1 cellular context compared by ENCODE assay signal in genomic region chr7:139531094-139531493, GRCh38.
TF ChIP-seq lines count a peak whose summit lies in the region.

No MANE protein-coding gene starts in this region.

TF ChIP-seq in K562, 482 proteins besides CTCF, POLR2A, EP300 and RAD21 (continued from another document):
- TF ChIP-seq, protein P1, sequence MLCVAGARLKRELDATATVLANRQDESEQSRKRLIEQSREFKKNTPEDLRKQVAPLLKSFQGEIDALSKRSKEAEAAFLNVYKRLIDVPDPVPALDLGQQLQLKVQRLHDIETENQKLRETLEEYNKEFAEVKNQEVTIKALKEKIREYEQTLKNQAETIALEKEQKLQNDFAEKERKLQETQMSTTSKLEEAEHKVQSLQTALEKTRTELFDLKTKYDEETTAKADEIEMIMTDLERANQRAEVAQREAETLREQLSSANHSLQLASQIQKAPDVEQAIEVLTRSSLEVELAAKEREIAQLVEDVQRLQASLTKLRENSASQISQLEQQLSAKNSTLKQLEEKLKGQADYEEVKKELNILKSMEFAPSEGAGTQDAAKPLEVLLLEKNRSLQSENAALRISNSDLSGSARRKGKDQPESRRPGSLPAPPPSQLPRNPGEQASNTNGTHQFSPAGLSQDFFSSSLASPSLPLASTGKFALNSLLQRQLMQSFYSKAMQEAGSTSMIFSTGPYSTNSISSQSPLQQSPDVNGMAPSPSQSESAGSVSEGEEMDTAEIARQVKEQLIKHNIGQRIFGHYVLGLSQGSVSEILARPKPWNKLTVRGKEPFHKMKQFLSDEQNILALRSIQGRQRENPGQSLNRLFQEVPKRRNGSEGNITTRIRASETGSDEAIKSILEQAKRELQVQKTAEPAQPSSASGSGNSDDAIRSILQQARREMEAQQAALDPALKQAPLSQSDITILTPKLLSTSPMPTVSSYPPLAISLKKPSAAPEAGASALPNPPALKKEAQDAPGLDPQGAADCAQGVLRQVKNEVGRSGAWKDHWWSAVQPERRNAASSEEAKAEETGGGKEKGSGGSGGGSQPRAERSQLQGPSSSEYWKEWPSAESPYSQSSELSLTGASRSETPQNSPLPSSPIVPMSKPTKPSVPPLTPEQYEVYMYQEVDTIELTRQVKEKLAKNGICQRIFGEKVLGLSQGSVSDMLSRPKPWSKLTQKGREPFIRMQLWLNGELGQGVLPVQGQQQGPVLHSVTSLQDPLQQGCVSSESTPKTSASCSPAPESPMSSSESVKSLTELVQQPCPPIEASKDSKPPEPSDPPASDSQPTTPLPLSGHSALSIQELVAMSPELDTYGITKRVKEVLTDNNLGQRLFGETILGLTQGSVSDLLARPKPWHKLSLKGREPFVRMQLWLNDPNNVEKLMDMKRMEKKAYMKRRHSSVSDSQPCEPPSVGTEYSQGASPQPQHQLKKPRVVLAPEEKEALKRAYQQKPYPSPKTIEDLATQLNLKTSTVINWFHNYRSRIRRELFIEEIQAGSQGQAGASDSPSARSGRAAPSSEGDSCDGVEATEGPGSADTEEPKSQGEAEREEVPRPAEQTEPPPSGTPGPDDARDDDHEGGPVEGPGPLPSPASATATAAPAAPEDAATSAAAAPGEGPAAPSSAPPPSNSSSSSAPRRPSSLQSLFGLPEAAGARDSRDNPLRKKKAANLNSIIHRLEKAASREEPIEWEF (CRISPR knock-in tag; IDR thresholded peaks at IDR 0.05): no peak
- TF ChIP-seq, protein P2, sequence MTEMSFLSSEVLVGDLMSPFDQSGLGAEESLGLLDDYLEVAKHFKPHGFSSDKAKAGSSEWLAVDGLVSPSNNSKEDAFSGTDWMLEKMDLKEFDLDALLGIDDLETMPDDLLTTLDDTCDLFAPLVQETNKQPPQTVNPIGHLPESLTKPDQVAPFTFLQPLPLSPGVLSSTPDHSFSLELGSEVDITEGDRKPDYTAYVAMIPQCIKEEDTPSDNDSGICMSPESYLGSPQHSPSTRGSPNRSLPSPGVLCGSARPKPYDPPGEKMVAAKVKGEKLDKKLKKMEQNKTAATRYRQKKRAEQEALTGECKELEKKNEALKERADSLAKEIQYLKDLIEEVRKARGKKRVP (CRISPR knock-in tag; IDR thresholded peaks at IDR 0.05): peak; percentile 54; the same call in 1 of the 2 replicates
- TF ChIP-seq ZSCAN32 (CRISPR knock-in tag; IDR thresholded peaks at IDR 0.05) (peak; percentile 67; the same call in 1 of the 2 replicates), CEBPG (CRISPR knock-in tag; IDR thresholded peaks at IDR 0.05) (peak; percentile 6; the same call in 1 of the 2 replicates), CEBPG (tag; conservative IDR thresholded peaks at IDR 0.05 in 1 of 2, IDR thresholded peaks at IDR 0.05 in 1 of 2) (peak; percentile 84 to 86), ETS2 (tag; IDR thresholded peaks at IDR 0.05; ENCODE audit: borderline replicate concordance, poor library complexity, severe bottlenecking) (no peak), ILK (tag; IDR thresholded peaks at IDR 0.05; ENCODE audit: borderline replicate concordance, low read depth) (no peak), FOSL1 (tag; conservative IDR thresholded peaks at IDR 0.05) (no peak), FOXK2 (conservative IDR thresholded peaks at IDR 0.05 in 1 of 2, IDR thresholded peaks at IDR 0.05 in 1 of 2; ENCODE audit: low read depth in 2 of 2) (no peak), HDAC1 (IDR thresholded peaks at IDR 0.05) (no peak), RHOXF2B (CRISPR knock-in tag; conservative IDR thresholded peaks at IDR 0.05) (no peak), CHCHD3 (CRISPR knock-in tag; IDR thresholded peaks at IDR 0.05) (no peak), ZBTB43 (CRISPR knock-in tag; IDR thresholded peaks at IDR 0.05) (no peak), PYGO2 (tag; IDR thresholded peaks at IDR 0.05) (no peak), MLX (CRISPR knock-in tag; conservative IDR thresholded peaks at IDR 0.05) (no peak), RBM22 (IDR thresholded peaks at IDR 0.05; ENCODE audit: low read depth, low read length, poor library complexity, severe bottlenecking) (no peak), NR4A1 (CRISPR knock-in tag; IDR thresholded peaks at IDR 0.05) (no peak), NR4A1 (tag; IDR thresholded peaks at IDR 0.05) (no peak), HNRNPH1 (optimal IDR thresholded peaks at IDR 0.05; ENCODE audit: low read depth, low read length) (no peak), TCF3 (CRISPR knock-in tag; IDR thresholded peaks at IDR 0.05) (no peak), NR1H2 (CRISPR knock-in tag; IDR thresholded peaks at IDR 0.05) (no peak), CEBPB (tag; IDR thresholded peaks at IDR 0.05) (peak; percentile 54), ZNF324 (CRISPR knock-in tag; IDR thresholded peaks at IDR 0.05) (no peak), E2F6 (IDR thresholded peaks at IDR 0.05; ENCODE audit: borderline replicate concordance in 1 of 2, extremely low read depth in 1 of 2, insufficient read depth in 1 of 2, insufficient read length in 1 of 2, low read depth in 1 of 2, low read length in 1 of 2, poor library complexity in 1 of 2, severe bottlenecking in 1 of 2) (no peak), HIVEP1 (CRISPR knock-in tag; IDR thresholded peaks at IDR 0.05) (no peak)
- TF ChIP-seq, protein P3, sequence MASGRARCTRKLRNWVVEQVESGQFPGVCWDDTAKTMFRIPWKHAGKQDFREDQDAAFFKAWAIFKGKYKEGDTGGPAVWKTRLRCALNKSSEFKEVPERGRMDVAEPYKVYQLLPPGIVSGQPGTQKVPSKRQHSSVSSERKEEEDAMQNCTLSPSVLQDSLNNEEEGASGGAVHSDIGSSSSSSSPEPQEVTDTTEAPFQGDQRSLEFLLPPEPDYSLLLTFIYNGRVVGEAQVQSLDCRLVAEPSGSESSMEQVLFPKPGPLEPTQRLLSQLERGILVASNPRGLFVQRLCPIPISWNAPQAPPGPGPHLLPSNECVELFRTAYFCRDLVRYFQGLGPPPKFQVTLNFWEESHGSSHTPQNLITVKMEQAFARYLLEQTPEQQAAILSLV (tag; IDR thresholded peaks at IDR 0.05): peak; percentile 48; the same call in 1 of the 2 replicates
- TF ChIP-seq, protein P4, sequence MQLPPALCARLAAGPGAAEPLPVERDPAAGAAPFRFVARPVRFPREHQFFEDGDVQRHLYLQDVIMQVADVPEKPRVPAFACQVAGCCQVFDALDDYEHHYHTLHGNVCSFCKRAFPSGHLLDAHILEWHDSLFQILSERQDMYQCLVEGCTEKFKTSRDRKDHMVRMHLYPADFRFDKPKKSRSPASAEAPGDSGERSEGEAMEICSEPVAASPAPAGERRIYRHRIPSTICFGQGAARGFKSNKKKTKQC (CRISPR knock-in tag; IDR thresholded peaks at IDR 0.05): no peak
- TF ChIP-seq, protein P5, sequence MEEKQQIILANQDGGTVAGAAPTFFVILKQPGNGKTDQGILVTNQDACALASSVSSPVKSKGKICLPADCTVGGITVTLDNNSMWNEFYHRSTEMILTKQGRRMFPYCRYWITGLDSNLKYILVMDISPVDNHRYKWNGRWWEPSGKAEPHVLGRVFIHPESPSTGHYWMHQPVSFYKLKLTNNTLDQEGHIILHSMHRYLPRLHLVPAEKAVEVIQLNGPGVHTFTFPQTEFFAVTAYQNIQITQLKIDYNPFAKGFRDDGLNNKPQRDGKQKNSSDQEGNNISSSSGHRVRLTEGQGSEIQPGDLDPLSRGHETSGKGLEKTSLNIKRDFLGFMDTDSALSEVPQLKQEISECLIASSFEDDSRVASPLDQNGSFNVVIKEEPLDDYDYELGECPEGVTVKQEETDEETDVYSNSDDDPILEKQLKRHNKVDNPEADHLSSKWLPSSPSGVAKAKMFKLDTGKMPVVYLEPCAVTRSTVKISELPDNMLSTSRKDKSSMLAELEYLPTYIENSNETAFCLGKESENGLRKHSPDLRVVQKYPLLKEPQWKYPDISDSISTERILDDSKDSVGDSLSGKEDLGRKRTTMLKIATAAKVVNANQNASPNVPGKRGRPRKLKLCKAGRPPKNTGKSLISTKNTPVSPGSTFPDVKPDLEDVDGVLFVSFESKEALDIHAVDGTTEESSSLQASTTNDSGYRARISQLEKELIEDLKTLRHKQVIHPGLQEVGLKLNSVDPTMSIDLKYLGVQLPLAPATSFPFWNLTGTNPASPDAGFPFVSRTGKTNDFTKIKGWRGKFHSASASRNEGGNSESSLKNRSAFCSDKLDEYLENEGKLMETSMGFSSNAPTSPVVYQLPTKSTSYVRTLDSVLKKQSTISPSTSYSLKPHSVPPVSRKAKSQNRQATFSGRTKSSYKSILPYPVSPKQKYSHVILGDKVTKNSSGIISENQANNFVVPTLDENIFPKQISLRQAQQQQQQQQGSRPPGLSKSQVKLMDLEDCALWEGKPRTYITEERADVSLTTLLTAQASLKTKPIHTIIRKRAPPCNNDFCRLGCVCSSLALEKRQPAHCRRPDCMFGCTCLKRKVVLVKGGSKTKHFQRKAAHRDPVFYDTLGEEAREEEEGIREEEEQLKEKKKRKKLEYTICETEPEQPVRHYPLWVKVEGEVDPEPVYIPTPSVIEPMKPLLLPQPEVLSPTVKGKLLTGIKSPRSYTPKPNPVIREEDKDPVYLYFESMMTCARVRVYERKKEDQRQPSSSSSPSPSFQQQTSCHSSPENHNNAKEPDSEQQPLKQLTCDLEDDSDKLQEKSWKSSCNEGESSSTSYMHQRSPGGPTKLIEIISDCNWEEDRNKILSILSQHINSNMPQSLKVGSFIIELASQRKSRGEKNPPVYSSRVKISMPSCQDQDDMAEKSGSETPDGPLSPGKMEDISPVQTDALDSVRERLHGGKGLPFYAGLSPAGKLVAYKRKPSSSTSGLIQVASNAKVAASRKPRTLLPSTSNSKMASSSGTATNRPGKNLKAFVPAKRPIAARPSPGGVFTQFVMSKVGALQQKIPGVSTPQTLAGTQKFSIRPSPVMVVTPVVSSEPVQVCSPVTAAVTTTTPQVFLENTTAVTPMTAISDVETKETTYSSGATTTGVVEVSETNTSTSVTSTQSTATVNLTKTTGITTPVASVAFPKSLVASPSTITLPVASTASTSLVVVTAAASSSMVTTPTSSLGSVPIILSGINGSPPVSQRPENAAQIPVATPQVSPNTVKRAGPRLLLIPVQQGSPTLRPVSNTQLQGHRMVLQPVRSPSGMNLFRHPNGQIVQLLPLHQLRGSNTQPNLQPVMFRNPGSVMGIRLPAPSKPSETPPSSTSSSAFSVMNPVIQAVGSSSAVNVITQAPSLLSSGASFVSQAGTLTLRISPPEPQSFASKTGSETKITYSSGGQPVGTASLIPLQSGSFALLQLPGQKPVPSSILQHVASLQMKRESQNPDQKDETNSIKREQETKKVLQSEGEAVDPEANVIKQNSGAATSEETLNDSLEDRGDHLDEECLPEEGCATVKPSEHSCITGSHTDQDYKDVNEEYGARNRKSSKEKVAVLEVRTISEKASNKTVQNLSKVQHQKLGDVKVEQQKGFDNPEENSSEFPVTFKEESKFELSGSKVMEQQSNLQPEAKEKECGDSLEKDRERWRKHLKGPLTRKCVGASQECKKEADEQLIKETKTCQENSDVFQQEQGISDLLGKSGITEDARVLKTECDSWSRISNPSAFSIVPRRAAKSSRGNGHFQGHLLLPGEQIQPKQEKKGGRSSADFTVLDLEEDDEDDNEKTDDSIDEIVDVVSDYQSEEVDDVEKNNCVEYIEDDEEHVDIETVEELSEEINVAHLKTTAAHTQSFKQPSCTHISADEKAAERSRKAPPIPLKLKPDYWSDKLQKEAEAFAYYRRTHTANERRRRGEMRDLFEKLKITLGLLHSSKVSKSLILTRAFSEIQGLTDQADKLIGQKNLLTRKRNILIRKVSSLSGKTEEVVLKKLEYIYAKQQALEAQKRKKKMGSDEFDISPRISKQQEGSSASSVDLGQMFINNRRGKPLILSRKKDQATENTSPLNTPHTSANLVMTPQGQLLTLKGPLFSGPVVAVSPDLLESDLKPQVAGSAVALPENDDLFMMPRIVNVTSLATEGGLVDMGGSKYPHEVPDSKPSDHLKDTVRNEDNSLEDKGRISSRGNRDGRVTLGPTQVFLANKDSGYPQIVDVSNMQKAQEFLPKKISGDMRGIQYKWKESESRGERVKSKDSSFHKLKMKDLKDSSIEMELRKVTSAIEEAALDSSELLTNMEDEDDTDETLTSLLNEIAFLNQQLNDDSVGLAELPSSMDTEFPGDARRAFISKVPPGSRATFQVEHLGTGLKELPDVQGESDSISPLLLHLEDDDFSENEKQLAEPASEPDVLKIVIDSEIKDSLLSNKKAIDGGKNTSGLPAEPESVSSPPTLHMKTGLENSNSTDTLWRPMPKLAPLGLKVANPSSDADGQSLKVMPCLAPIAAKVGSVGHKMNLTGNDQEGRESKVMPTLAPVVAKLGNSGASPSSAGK (IDR thresholded peaks at IDR 0.05): no peak
- TF ChIP-seq, protein P6, sequence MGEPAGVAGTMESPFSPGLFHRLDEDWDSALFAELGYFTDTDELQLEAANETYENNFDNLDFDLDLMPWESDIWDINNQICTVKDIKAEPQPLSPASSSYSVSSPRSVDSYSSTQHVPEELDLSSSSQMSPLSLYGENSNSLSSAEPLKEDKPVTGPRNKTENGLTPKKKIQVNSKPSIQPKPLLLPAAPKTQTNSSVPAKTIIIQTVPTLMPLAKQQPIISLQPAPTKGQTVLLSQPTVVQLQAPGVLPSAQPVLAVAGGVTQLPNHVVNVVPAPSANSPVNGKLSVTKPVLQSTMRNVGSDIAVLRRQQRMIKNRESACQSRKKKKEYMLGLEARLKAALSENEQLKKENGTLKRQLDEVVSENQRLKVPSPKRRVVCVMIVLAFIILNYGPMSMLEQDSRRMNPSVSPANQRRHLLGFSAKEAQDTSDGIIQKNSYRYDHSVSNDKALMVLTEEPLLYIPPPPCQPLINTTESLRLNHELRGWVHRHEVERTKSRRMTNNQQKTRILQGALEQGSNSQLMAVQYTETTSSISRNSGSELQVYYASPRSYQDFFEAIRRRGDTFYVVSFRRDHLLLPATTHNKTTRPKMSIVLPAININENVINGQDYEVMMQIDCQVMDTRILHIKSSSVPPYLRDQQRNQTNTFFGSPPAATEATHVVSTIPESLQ (CRISPR knock-in tag; IDR thresholded peaks at IDR 0.05): no peak
- TF ChIP-seq, protein P7, sequence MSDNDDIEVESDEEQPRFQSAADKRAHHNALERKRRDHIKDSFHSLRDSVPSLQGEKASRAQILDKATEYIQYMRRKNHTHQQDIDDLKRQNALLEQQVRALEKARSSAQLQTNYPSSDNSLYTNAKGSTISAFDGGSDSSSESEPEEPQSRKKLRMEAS (CRISPR knock-in tag; IDR thresholded peaks at IDR 0.05): no peak
TF ChIP-seq in K562: peak in this region for 9.
